ENCODE assay signal across 10 cellular contexts in the genomic region with DNA sequence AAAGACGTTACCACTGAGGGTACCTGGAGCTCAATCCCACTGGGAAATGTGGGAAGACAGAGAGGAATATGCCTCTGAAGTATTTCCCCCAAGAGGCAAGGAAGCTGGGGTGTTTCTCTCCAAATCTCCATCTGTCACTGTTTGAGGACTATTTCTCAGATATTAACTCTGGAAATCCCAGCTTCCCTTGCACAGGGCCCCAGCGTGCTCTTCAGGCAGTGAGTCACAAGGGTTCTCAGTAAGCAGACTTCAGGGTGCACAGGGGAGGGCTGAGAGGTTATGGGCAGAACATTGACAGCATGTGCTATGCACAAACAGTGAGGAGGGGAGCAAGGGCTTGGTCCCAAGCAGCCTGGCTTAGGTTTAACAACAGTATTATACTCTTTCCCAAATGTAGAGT.
DNase-seq lines count a peak whose midpoint lies in the region; ATAC-seq and TF ChIP-seq lines count a peak whose summit lies in the region.
"Had no signal": no experiment of that assay in that cellular context is flagged by ENCODE, and none has a peak within 500 bp of the region (broad histone marks: within the 10 kb centered on the region; RNA-seq: fewer than 3 reads in every experiment).

No MANE protein-coding gene starts in this region.

- H3K4me1 ChIP-seq in uterus (no peaks in the 10 kb centered on the region), Peyer's patch (peaks cover 0 to 15% (median 4%) of the 10 kb centered on the region in 4 donors)

- no peak overlapping the region for H3K27ac Mint-ChIP-seq in activated CD4-positive, alpha-beta T cell treated with anti-CD3 and anti-CD28 coated beads, Interleukin-2, amount 10 ng/mL, durations not matched to agents 7 days and 5 days
- H3K27ac Mint-ChIP-seq: WTC11 had no signal

- H3K9me3 Mint-ChIP-seq in activated CD4-positive, alpha-beta T cell treated with anti-CD3 and anti-CD28 coated beads, Interleukin-2, amount 10 ng/mL, durations not matched to agents 7 days and 5 days, result peaks cover 4% of the 10 kb centered on the region
- H3K9me3 Mint-ChIP-seq: WTC11 had no signal

- DNase-seq in activated CD4-positive, alpha-beta T cell treated with anti-CD3 and anti-CD28 coated beads for 48 hours, result peak; percentile 70
- no peak for DNase-seq in activated CD4-positive, alpha-beta T cell treated with anti-CD3 and anti-CD28 coated beads, Interleukin-2, amount 10 ng/mL, durations not matched to agents 7 days and 5 days
- DNase-seq in NCI-H2171 treated with DMSO at 0.1 percent for 48 hours (lab: John Stamatoyannopoulos, UW), result peak; percentile 100
- DNase-seq in cardiac fibroblast (ENCODE audit: low read depth in 2 of 2), result peak; percentile 59 to 69
- peak in 2 of 3 experiments; percentile 17 to 52 for DNase-seq in stimulated activated CD4-positive, alpha-beta T cell treated with anti-CD3 and anti-CD28 coated beads, TNF-alpha, amount 100 ng/mL, for 24 hours (ENCODE audit: low read depth in 3 of 3)
- no peak for DNase-seq in uterus
- no peak for DNase-seq in Peyer's patch

- CTCF ChIA-PET in activated CD4-positive, alpha-beta T cell treated with anti-CD3 and anti-CD28 coated beads, Interleukin-2, amount 10 ng/mL, durations not matched to agents 7 days and 5 days (lab: Charles Lee), result interaction anchor here (0.9 to 3.4 kb wide), 6 partner anchors 9 to 142 kb away, joined by 3 to 23 read pairs (median 4); no protein-coding TSS in a partner anchor

- intact Hi-C loops in uterus (cut with DNase I; ENCODE audit: low total_unique reads), result no loop called here

- H3K4me3 ChIP-seq in cardiac fibroblast (replicated peaks in 1 of 2; ENCODE audit: low read depth in 2 of 2, low read length in 2 of 2) (no peak overlapping the region), uterus (no peak overlapping the region), Peyer's patch (no peak overlapping the region)
- H3K4me3 ChIP-seq: lower lobe of right lung had no signal

- H3K27me3 ChIP-seq in uterus (no peaks in the 10 kb centered on the region), Peyer's patch (no peaks in the 10 kb centered on the region)

- TF ChIP-seq CTCF in cardiac fibroblast (IDR thresholded peaks at IDR 0.05; ENCODE audit: low read depth, low read length) (no peak), uterus (IDR thresholded peaks at IDR 0.05) (no peak), Peyer's patch (IDR thresholded peaks at IDR 0.05) (no peak)

- peaks cover 6% of the 10 kb centered on the region for H3K4me1 Mint-ChIP-seq in activated CD4-positive, alpha-beta T cell treated with anti-CD3 and anti-CD28 coated beads, Interleukin-2, amount 10 ng/mL, durations not matched to agents 7 days and 5 days
- H3K4me1 Mint-ChIP-seq: WTC11 had no signal

- POLR2A ChIA-PET in activated CD4-positive, alpha-beta T cell treated with anti-CD3 and anti-CD28 coated beads, Interleukin-2, amount 10 ng/mL, durations not matched to agents 7 days and 5 days (lab: Charles Lee), result no interaction called here

- H3K36me3 ChIP-seq in uterus (no peaks in the 10 kb centered on the region), Peyer's patch (no peaks in the 10 kb centered on the region)
- H3K36me3 ChIP-seq: lower lobe of right lung had no signal

- no peak for TF ChIP-seq POLR2A in uterus (IDR thresholded peaks at IDR 0.05)
- no peak for TF ChIP-seq POLR2A in Peyer's patch (IDR thresholded peaks at IDR 0.05)

- no peaks in the 10 kb centered on the region for H3K9me3 ChIP-seq in uterus
- H3K9me3 ChIP-seq in Peyer's patch, result no peaks in the 10 kb centered on the region
- H3K9me3 ChIP-seq: lower lobe of right lung had no signal

- no peaks in the 10 kb centered on the region for H3K27me3 Mint-ChIP-seq in activated CD4-positive, alpha-beta T cell treated with anti-CD3 and anti-CD28 coated beads, Interleukin-2, amount 10 ng/mL, durations not matched to agents 7 days and 5 days

- peaks cover 4% of the 10 kb centered on the region for H3K36me3 Mint-ChIP-seq in activated CD4-positive, alpha-beta T cell treated with anti-CD3 and anti-CD28 coated beads, Interleukin-2, amount 10 ng/mL, durations not matched to agents 7 days and 5 days (ENCODE audit: low read depth)
- H3K36me3 Mint-ChIP-seq: WTC11 had no signal

- no peak overlapping the region for H3K4me3 Mint-ChIP-seq in activated CD4-positive, alpha-beta T cell treated with anti-CD3 and anti-CD28 coated beads, Interleukin-2, amount 10 ng/mL, durations not matched to agents 7 days and 5 days
- H3K4me3 Mint-ChIP-seq: WTC11 had no signal

- H3K27ac ChIP-seq in uterus (no peak overlapping the region), Peyer's patch (peak overlapping the region in 1 of 4 donors; percentile 67)
- H3K27ac ChIP-seq: lower lobe of right lung had no signal

- no peak for ATAC-seq in HG03439 (IDR thresholded peaks at IDR 0.05; ENCODE audit: unreplicated experiment)
- ATAC-seq: WTC11 had no signal

Comparison
In these comparisons a context has a peak if more than half of its experiments do, and no peak if none do; other contexts are left out.
1. DNase-seq: peak in activated CD4-positive, alpha-beta T cell treated with anti-CD3 and anti-CD28 coated beads for 48 hours (single experiment), NCI-H2171 treated with DMSO at 0.1 percent for 48 hours (single experiment), cardiac fibroblast (2 of 2) and stimulated activated CD4-positive, alpha-beta T cell treated with anti-CD3 and anti-CD28 coated beads, TNF-alpha, amount 100 ng/mL, for 24 hours (2 of 3); none in activated CD4-positive, alpha-beta T cell treated with anti-CD3 and anti-CD28 coated beads, Interleukin-2, amount 10 ng/mL, durations not matched to agents 7 days and 5 days (single experiment), uterus (0 of 2) and Peyer's patch (0 of 3).